Comparison of ENCODE assay signal across 10 cellular contexts in genomic region chr1:88549536-88549935, GRCh38.
A peak's percentile ranks its signal among the peaks of the same experiment; 100 is the strongest.
DNase-seq lines count a peak whose midpoint lies in the region; ATAC-seq, FAIRE-seq and TF ChIP-seq lines count a peak whose summit lies in the region.
"Had no signal": no experiment of that assay in that cellular context is flagged by ENCODE, and none has a peak within 500 bp of the region (broad histone marks: within the 10 kb centered on the region; RNA-seq: fewer than 3 reads in every experiment).

No MANE protein-coding gene starts in this region.

- WGBS in endodermal cell (ENCODE audit: insufficient coverage in 1 of 2, insufficient read length in 1 of 2), 2 experiments: 63% methylated on average over 1 of the region's 1 CpG; no CpG with 5 or more reads in 1 of the 2 experiments

- H4K20me1 ChIP-seq in DOHH2 (ENCODE audit: control insufficient read depth, insufficient read depth, low read depth, low read length) (no peaks in the 10 kb centered on the region), neural progenitor cell (ENCODE audit: low read depth) (no peaks in the 10 kb centered on the region)

- H3K27ac ChIP-seq in DOHH2 (ENCODE audit: low read depth, low read length): no peak overlapping the region
- no peak overlapping the region for H3K27ac ChIP-seq in endodermal cell (ENCODE audit: low read depth, low read length)
- H3K27ac ChIP-seq in neural progenitor cell: no peak overlapping the region
- H3K27ac ChIP-seq: cardiac muscle cell had no signal

- no peak overlapping the region for H3K4me3 Mint-ChIP-seq in endodermal cell
- H3K4me3 Mint-ChIP-seq in neural progenitor cell: no peak overlapping the region
- H3K4me3 Mint-ChIP-seq in activated naive CD8-positive, alpha-beta T cell treated with anti-CD3 and anti-CD28 coated beads, Interleukin-2, amount 50 U/mL, for 24 hours: no peak overlapping the region
- H3K4me3 Mint-ChIP-seq: activated CD8-positive, alpha-beta T cell treated with anti-CD3 and anti-CD28 coated beads for 36 hours; stimulated activated naive CD8-positive, alpha-beta T cell treated with anti-CD3 and anti-CD28 coated beads, Interleukin-15, Interleukin-2, amounts not matched to agents 100 ng/mL and 50 ng/mL, for 24 hours had no signal

- H3K27ac Mint-ChIP-seq in endodermal cell: no peak overlapping the region
- H3K27ac Mint-ChIP-seq in neural progenitor cell: no peak overlapping the region
- no peak overlapping the region for H3K27ac Mint-ChIP-seq in activated naive CD8-positive, alpha-beta T cell treated with anti-CD3 and anti-CD28 coated beads, Interleukin-2, amount 50 U/mL, for 24 hours
- H3K27ac Mint-ChIP-seq: activated CD8-positive, alpha-beta T cell treated with anti-CD3 and anti-CD28 coated beads for 36 hours; stimulated activated naive CD8-positive, alpha-beta T cell treated with anti-CD3 and anti-CD28 coated beads, Interleukin-15, Interleukin-2, amounts not matched to agents 100 ng/mL and 50 ng/mL, for 24 hours had no signal

- TF ChIP-seq CTCF in DOHH2 (IDR thresholded peaks at IDR 0.05; ENCODE audit: low read depth, low read length, poor library complexity, severe bottlenecking): peak; percentile 28
- TF ChIP-seq CTCF in endodermal cell (conservative IDR thresholded peaks at IDR 0.05): peak; percentile 70
- TF ChIP-seq CTCF in neural progenitor cell (IDR thresholded peaks at IDR 0.05): peak; percentile 52

- H3K36me3 ChIP-seq in DOHH2 (ENCODE audit: control insufficient read depth, low read length) (no peaks in the 10 kb centered on the region), endodermal cell (ENCODE audit: control insufficient read depth, insufficient read depth, low read length) (no peaks in the 10 kb centered on the region), neural progenitor cell (no peaks in the 10 kb centered on the region)
- H3K36me3 ChIP-seq: cardiac muscle cell had no signal

- ATAC-seq in activated naive CD8-positive, alpha-beta T cell treated with anti-CD3 and anti-CD28 coated beads, Interleukin-2, amount 50 U/mL, for 24 hours: no peak
- ATAC-seq: activated CD8-positive, alpha-beta T cell treated with anti-CD3 and anti-CD28 coated beads for 36 hours had no signal

- H3K4me1 ChIP-seq in DOHH2 (ENCODE audit: control insufficient read depth, low read length) (no peaks in the 10 kb centered on the region), endodermal cell (ENCODE audit: control insufficient read depth, insufficient read depth, low read length) (no peaks in the 10 kb centered on the region), neural progenitor cell (no peaks in the 10 kb centered on the region)

- H3K4me1 Mint-ChIP-seq in endodermal cell: no peaks in the 10 kb centered on the region
- H3K4me1 Mint-ChIP-seq in neural progenitor cell: no peaks in the 10 kb centered on the region
- H3K4me1 Mint-ChIP-seq in activated naive CD8-positive, alpha-beta T cell treated with anti-CD3 and anti-CD28 coated beads, Interleukin-2, amount 50 U/mL, for 24 hours: no peaks in the 10 kb centered on the region

- H3K9ac ChIP-seq in endodermal cell (ENCODE audit: extremely low read depth, low read length, poor library complexity, severe bottlenecking): no peak overlapping the region
- H3K9ac ChIP-seq in neural progenitor cell: no peak overlapping the region

- H3F3A ChIP-seq in DOHH2 (ENCODE audit: control insufficient read depth, insufficient read depth) (no peaks in the 10 kb centered on the region), neural progenitor cell (ENCODE audit: low read depth) (no peaks in the 10 kb centered on the region)

- H3K4me2 ChIP-seq in DOHH2 (ENCODE audit: low read length): no peak overlapping the region
- H3K4me2 ChIP-seq in neural progenitor cell: no peak overlapping the region

- DNase-seq in NAMALWA (ENCODE audit: low spot score) (peak; percentile 29), endodermal cell (no peak), neural progenitor cell (ENCODE audit: low spot score) (no peak), CD1c-positive myeloid dendritic cell (ENCODE audit: extremely low spot score) (no peak), HTR-8/SVneo (ENCODE audit: insufficient read length, low spot score) (no peak)
- no peak for DNase-seq in activated naive CD8-positive, alpha-beta T cell treated with anti-CD3 and anti-CD28 coated beads, Interleukin-2, amount 50 U/mL, for 24 hours
- DNase-seq: activated CD8-positive, alpha-beta T cell treated with anti-CD3 and anti-CD28 coated beads for 36 hours had no signal

- FAIRE-seq in HTR-8/SVneo (lab: Jason Lieb, UNC): no peak

- H3K36me3 Mint-ChIP-seq in endodermal cell (ENCODE audit: low read depth) (no peaks in the 10 kb centered on the region), neural progenitor cell (no peaks in the 10 kb centered on the region)
- no peaks in the 10 kb centered on the region for H3K36me3 Mint-ChIP-seq in activated naive CD8-positive, alpha-beta T cell treated with anti-CD3 and anti-CD28 coated beads, Interleukin-2, amount 50 U/mL, for 24 hours (ENCODE audit: low read depth)

- H3K27me3 Mint-ChIP-seq in endodermal cell (ENCODE audit: insufficient read depth) (no peaks in the 10 kb centered on the region), neural progenitor cell (ENCODE audit: insufficient read depth, low read depth) (no peaks in the 10 kb centered on the region)
- H3K27me3 Mint-ChIP-seq in activated naive CD8-positive, alpha-beta T cell treated with anti-CD3 and anti-CD28 coated beads, Interleukin-2, amount 50 U/mL, for 24 hours: peaks cover 2% of the 10 kb centered on the region
- H3K27me3 Mint-ChIP-seq: activated CD8-positive, alpha-beta T cell treated with anti-CD3 and anti-CD28 coated beads for 36 hours; stimulated activated naive CD8-positive, alpha-beta T cell treated with anti-CD3 and anti-CD28 coated beads, Interleukin-15, Interleukin-2, amounts not matched to agents 100 ng/mL and 50 ng/mL, for 24 hours had no signal

- no peaks in the 10 kb centered on the region for H3K9me3 Mint-ChIP-seq in endodermal cell
- no peaks in the 10 kb centered on the region for H3K9me3 Mint-ChIP-seq in neural progenitor cell
- no peaks in the 10 kb centered on the region for H3K9me3 Mint-ChIP-seq in activated naive CD8-positive, alpha-beta T cell treated with anti-CD3 and anti-CD28 coated beads, Interleukin-2, amount 50 U/mL, for 24 hours
- H3K9me3 Mint-ChIP-seq: activated CD8-positive, alpha-beta T cell treated with anti-CD3 and anti-CD28 coated beads for 36 hours; stimulated activated naive CD8-positive, alpha-beta T cell treated with anti-CD3 and anti-CD28 coated beads, Interleukin-15, Interleukin-2, amounts not matched to agents 100 ng/mL and 50 ng/mL, for 24 hours had no signal

- no peaks in the 10 kb centered on the region for H3K9me2 ChIP-seq in DOHH2 (replicated peaks; ENCODE audit: control insufficient read depth, low read length)

- H3K79me2 ChIP-seq in DOHH2 (ENCODE audit: control insufficient read depth, low read length) (no peaks in the 10 kb centered on the region), neural progenitor cell (ENCODE audit: low read depth) (no peaks in the 10 kb centered on the region)

- H3K4me3 ChIP-seq in DOHH2 (ENCODE audit: low read length): no peak overlapping the region
- H3K4me3 ChIP-seq in endodermal cell (ENCODE audit: low read length): no peak overlapping the region
- H3K4me3 ChIP-seq in neural progenitor cell: no peak overlapping the region
- H3K4me3 ChIP-seq: cardiac muscle cell had no signal

- H3K27me3 ChIP-seq in DOHH2 (ENCODE audit: control insufficient read depth, low read length): no peaks in the 10 kb centered on the region
- H3K27me3 ChIP-seq in endodermal cell (ENCODE audit: control insufficient read depth, insufficient read depth, low read length, poor library complexity, severe bottlenecking): no peaks in the 10 kb centered on the region
- H3K27me3 ChIP-seq in neural progenitor cell: no peaks in the 10 kb centered on the region
- H3K27me3 ChIP-seq: cardiac muscle cell had no signal

- H2AFZ ChIP-seq in neural progenitor cell (replicated peaks): no peak overlapping the region

- H3K9me3 ChIP-seq in DOHH2 (ENCODE audit: control insufficient read depth, insufficient read depth, low read length): no peaks in the 10 kb centered on the region
- H3K9me3 ChIP-seq in endodermal cell (ENCODE audit: control insufficient read depth, low read length): no peaks in the 10 kb centered on the region
- H3K9me3 ChIP-seq in neural progenitor cell (ENCODE audit: low read depth): no peaks in the 10 kb centered on the region
